In the genomic region with DNA sequence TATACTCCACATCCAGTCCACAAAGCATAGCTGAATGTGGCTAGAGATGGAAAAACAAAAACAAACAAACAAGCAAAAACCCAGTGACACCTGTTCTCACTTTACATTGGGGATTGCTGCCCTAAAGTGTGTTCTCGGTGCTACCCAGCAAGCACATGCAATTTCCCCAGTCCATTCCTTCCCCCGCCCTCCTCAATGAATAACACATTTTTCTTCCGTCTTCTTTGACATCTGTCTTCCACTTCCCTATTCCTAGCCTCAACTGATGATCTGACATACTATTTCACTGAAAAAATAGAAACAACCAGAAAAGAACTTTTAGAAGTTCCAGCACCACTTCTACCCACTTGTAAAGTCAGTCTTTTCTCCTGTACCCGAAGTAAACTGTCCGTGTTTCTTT, we compare ENCODE assay signal across 24 cellular contexts.
"Had no signal": no experiment of that assay in that cellular context is flagged by ENCODE, and none has a peak within 500 bp of the region (broad histone marks: within the 10 kb centered on the region; RNA-seq: fewer than 3 reads in every experiment).

No MANE protein-coding gene starts in this region.

- H3K27me3 ChIP-seq: gastrocnemius medialis, spleen, testis, tibial artery had no signal

- H3K4me1 ChIP-seq: gastrocnemius medialis, psoas muscle, spleen, testis, tibial artery had no signal

- FAIRE-seq: kidney had no signal

- H3K9me3 ChIP-seq: gastrocnemius medialis, ovary, psoas muscle, testis, tibial artery had no signal

- DNase-seq: effector CD8-positive, alpha-beta T cell; endodermal cell; foreskin fibroblast; gastrocnemius medialis; head of caudate nucleus; kidney; natural killer cell; occipital lobe; ovary; posterior cingulate gyrus; psoas muscle; right cardiac atrium; spleen; stimulated activated CD4-positive, alpha-beta T cell treated with anti-CD3 and anti-CD28 coated beads, Interleukin-4, amount 100 ng/mL, for 4 hours; stimulated activated naive CD8-positive, alpha-beta T cell treated with anti-CD3 and anti-CD28 coated beads, Interleukin-15, Interleukin-2, amounts not matched to agents 100 U/mL and 50 U/mL, for 24 hours; substantia nigra; testis; tibial artery had no signal

- ATAC-seq: esophagus mucosa; gastrocnemius medialis; left lobe of liver; natural killer cell; psoas muscle; right cardiac atrium; stimulated activated memory B cell treated with anti-CD40 and anti-IgM and Interleukin-4, amounts not matched to agents 10 μg/mL and 1 μg/mL and 100 μg/mL, for 72 hours; stimulated activated naive CD8-positive, alpha-beta T cell treated with anti-CD3 and anti-CD28 coated beads, Interleukin-15, Interleukin-2, amounts not matched to agents 100 U/mL and 50 U/mL, for 24 hours had no signal

- H3K36me3 ChIP-seq: gastrocnemius medialis, ovary, spleen, tibial artery had no signal

- H3K4me3 ChIP-seq: gastrocnemius medialis, lung, ovary, psoas muscle, skin epidermis, spleen, testis, tibial artery had no signal

- H3K27ac ChIP-seq: epithelial cell of prostate, gastrocnemius medialis, ovary, psoas muscle, skin epidermis, spleen, testis, tibial artery had no signal
